2 cellular contexts compared by ENCODE assay signal in the genomic region with DNA sequence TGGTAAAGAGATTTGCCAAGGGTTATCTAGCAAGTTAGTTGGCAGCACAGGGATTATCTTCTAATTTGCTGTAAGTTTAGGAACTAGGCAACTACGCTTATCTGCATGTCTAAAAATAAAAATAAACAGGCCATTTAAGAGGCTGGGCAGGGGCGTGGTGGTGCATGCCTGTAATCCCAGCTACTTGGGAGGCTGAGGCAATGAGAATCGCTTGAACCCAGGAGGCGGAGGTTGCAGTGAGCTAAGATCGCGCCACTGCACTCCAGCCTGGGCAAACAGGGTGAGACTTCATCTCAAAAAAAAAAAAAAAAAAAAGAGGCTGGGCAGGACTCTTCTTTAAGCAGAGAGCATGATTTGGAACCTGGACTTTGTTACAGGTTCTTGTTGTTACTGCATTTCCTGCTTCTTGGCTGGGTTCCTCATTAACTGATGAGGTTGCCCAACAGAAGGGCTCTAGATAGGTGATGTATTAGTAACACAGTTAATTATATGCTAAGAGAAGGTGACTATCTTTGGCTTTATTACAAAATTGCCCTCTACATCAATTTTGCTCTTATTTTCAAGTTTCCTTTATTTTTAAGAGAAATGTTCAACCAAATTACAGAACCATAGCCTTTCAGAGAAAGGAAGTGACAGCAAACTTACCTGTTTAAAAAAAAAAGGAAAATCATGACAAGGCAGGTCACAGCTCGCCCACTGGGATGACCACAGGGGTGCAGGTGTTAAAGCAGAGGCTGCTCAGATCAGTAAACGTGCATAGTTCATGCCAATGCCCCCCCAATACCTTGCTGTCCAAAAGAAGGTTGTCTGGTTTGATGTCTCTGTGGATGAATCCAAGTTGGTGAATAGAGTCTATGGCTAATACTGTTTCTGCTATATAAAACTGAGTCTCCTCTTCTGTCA.
TF ChIP-seq lines count a peak whose summit lies in the region.

No MANE protein-coding gene starts in this region.

TF ChIP-seq in HepG2, 621 proteins besides CTCF, POLR2A, EP300 and RAD21 (continues in another document):
- TF ChIP-seq HNF4A (CRISPR knock-in tag; IDR thresholded peaks at IDR 0.05), result peak; percentile 55; the same call in 1 of the 2 replicates
- peak; percentile 64; the same call in 1 of the 2 replicates for TF ChIP-seq CEBPB (IDR thresholded peaks at IDR 0.05; ENCODE audit: borderline replicate concordance, low read depth, low read length)
- peak; percentile 74; the same call in 1 of the 2 replicates for TF ChIP-seq ELF3 (CRISPR knock-in tag; IDR thresholded peaks at IDR 0.05)
- TF ChIP-seq, protein P1, sequence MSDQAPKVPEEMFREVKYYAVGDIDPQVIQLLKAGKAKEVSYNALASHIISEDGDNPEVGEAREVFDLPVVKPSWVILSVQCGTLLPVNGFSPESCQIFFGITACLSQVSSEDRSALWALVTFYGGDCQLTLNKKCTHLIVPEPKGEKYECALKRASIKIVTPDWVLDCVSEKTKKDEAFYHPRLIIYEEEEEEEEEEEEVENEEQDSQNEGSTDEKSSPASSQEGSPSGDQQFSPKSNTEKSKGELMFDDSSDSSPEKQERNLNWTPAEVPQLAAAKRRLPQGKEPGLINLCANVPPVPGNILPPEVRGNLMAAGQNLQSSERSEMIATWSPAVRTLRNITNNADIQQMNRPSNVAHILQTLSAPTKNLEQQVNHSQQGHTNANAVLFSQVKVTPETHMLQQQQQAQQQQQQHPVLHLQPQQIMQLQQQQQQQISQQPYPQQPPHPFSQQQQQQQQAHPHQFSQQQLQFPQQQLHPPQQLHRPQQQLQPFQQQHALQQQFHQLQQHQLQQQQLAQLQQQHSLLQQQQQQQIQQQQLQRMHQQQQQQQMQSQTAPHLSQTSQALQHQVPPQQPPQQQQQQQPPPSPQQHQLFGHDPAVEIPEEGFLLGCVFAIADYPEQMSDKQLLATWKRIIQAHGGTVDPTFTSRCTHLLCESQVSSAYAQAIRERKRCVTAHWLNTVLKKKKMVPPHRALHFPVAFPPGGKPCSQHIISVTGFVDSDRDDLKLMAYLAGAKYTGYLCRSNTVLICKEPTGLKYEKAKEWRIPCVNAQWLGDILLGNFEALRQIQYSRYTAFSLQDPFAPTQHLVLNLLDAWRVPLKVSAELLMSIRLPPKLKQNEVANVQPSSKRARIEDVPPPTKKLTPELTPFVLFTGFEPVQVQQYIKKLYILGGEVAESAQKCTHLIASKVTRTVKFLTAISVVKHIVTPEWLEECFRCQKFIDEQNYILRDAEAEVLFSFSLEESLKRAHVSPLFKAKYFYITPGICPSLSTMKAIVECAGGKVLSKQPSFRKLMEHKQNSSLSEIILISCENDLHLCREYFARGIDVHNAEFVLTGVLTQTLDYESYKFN (CRISPR knock-in tag; conservative IDR thresholded peaks at IDR 0.05), result peak; percentile 38; the same call in 1 of the 2 replicates
- TF ChIP-seq, protein P2, sequence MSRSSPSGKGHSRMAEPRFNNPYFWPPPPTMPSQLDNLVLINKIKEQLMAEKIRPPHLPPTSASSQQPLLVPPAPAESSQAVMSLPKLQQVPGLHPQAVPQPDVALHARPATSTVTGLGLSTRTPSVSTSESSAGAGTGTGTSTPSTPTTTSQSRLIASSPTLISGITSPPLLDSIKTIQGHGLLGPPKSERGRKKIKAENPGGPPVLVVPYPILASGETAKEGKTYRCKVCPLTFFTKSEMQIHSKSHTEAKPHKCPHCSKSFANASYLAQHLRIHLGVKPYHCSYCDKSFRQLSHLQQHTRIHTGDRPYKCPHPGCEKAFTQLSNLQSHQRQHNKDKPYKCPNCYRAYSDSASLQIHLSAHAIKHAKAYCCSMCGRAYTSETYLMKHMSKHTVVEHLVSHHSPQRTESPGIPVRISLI (CRISPR knock-in tag; IDR thresholded peaks at IDR 0.05; ENCODE audit: borderline replicate concordance), result peak; percentile 67; the same call in 1 of the 2 replicates
- TF ChIP-seq GATAD2A (CRISPR knock-in tag; IDR thresholded peaks at IDR 0.05), result peak; percentile 47; the same call in 1 of the 2 replicates
- no peak for TF ChIP-seq ZBTB7B (CRISPR knock-in tag; IDR thresholded peaks at IDR 0.05)
- TF ChIP-seq, protein P3, sequence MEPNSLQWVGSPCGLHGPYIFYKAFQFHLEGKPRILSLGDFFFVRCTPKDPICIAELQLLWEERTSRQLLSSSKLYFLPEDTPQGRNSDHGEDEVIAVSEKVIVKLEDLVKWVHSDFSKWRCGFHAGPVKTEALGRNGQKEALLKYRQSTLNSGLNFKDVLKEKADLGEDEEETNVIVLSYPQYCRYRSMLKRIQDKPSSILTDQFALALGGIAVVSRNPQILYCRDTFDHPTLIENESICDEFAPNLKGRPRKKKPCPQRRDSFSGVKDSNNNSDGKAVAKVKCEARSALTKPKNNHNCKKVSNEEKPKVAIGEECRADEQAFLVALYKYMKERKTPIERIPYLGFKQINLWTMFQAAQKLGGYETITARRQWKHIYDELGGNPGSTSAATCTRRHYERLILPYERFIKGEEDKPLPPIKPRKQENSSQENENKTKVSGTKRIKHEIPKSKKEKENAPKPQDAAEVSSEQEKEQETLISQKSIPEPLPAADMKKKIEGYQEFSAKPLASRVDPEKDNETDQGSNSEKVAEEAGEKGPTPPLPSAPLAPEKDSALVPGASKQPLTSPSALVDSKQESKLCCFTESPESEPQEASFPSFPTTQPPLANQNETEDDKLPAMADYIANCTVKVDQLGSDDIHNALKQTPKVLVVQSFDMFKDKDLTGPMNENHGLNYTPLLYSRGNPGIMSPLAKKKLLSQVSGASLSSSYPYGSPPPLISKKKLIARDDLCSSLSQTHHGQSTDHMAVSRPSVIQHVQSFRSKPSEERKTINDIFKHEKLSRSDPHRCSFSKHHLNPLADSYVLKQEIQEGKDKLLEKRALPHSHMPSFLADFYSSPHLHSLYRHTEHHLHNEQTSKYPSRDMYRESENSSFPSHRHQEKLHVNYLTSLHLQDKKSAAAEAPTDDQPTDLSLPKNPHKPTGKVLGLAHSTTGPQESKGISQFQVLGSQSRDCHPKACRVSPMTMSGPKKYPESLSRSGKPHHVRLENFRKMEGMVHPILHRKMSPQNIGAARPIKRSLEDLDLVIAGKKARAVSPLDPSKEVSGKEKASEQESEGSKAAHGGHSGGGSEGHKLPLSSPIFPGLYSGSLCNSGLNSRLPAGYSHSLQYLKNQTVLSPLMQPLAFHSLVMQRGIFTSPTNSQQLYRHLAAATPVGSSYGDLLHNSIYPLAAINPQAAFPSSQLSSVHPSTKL (CRISPR knock-in tag; IDR thresholded peaks at IDR 0.05), result 0 out of 2 replicates have a peak, but pooled peaks have one; percentile 26
- peak; percentile 43; the same call in 1 of the 2 replicates for TF ChIP-seq SAP130 (CRISPR knock-in tag; IDR thresholded peaks at IDR 0.05; ENCODE audit: low read depth)
- no peak for TF ChIP-seq STAG1 (CRISPR knock-in tag; IDR thresholded peaks at IDR 0.05)
- TF ChIP-seq ZNF460 (CRISPR knock-in tag; IDR thresholded peaks at IDR 0.05; ENCODE audit: borderline replicate concordance), result peak; percentile 61; the same call in 1 of the 2 replicates
- TF ChIP-seq MIXL1 (CRISPR knock-in tag; IDR thresholded peaks at IDR 0.05), result peak; percentile 71
- TF ChIP-seq ZNF672 (CRISPR knock-in tag; IDR thresholded peaks at IDR 0.05), result no peak

TF ChIP-seq in GM23338, 12 proteins besides CTCF, POLR2A, EP300 and RAD21:
- TF ChIP-seq, protein P4, sequence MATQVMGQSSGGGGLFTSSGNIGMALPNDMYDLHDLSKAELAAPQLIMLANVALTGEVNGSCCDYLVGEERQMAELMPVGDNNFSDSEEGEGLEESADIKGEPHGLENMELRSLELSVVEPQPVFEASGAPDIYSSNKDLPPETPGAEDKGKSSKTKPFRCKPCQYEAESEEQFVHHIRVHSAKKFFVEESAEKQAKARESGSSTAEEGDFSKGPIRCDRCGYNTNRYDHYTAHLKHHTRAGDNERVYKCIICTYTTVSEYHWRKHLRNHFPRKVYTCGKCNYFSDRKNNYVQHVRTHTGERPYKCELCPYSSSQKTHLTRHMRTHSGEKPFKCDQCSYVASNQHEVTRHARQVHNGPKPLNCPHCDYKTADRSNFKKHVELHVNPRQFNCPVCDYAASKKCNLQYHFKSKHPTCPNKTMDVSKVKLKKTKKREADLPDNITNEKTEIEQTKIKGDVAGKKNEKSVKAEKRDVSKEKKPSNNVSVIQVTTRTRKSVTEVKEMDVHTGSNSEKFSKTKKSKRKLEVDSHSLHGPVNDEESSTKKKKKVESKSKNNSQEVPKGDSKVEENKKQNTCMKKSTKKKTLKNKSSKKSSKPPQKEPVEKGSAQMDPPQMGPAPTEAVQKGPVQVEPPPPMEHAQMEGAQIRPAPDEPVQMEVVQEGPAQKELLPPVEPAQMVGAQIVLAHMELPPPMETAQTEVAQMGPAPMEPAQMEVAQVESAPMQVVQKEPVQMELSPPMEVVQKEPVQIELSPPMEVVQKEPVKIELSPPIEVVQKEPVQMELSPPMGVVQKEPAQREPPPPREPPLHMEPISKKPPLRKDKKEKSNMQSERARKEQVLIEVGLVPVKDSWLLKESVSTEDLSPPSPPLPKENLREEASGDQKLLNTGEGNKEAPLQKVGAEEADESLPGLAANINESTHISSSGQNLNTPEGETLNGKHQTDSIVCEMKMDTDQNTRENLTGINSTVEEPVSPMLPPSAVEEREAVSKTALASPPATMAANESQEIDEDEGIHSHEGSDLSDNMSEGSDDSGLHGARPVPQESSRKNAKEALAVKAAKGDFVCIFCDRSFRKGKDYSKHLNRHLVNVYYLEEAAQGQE (IDR thresholded peaks at IDR 0.05; ENCODE audit: unreplicated experiment), result no peak
- TF ChIP-seq POLR2AphosphoS5 (IDR thresholded peaks at IDR 0.05; ENCODE audit: low read depth) (no peak), NANOG (IDR thresholded peaks at IDR 0.05; ENCODE audit: borderline replicate concordance) (no peak), JUNB (IDR thresholded peaks at IDR 0.05; ENCODE audit: unreplicated experiment) (no peak), STAT1 (IDR thresholded peaks at IDR 0.05; ENCODE audit: unreplicated experiment) (no peak), EZH2phosphoT487 (IDR thresholded peaks at IDR 0.05; ENCODE audit: unreplicated experiment) (no peak)
- TF ChIP-seq, protein P5, sequence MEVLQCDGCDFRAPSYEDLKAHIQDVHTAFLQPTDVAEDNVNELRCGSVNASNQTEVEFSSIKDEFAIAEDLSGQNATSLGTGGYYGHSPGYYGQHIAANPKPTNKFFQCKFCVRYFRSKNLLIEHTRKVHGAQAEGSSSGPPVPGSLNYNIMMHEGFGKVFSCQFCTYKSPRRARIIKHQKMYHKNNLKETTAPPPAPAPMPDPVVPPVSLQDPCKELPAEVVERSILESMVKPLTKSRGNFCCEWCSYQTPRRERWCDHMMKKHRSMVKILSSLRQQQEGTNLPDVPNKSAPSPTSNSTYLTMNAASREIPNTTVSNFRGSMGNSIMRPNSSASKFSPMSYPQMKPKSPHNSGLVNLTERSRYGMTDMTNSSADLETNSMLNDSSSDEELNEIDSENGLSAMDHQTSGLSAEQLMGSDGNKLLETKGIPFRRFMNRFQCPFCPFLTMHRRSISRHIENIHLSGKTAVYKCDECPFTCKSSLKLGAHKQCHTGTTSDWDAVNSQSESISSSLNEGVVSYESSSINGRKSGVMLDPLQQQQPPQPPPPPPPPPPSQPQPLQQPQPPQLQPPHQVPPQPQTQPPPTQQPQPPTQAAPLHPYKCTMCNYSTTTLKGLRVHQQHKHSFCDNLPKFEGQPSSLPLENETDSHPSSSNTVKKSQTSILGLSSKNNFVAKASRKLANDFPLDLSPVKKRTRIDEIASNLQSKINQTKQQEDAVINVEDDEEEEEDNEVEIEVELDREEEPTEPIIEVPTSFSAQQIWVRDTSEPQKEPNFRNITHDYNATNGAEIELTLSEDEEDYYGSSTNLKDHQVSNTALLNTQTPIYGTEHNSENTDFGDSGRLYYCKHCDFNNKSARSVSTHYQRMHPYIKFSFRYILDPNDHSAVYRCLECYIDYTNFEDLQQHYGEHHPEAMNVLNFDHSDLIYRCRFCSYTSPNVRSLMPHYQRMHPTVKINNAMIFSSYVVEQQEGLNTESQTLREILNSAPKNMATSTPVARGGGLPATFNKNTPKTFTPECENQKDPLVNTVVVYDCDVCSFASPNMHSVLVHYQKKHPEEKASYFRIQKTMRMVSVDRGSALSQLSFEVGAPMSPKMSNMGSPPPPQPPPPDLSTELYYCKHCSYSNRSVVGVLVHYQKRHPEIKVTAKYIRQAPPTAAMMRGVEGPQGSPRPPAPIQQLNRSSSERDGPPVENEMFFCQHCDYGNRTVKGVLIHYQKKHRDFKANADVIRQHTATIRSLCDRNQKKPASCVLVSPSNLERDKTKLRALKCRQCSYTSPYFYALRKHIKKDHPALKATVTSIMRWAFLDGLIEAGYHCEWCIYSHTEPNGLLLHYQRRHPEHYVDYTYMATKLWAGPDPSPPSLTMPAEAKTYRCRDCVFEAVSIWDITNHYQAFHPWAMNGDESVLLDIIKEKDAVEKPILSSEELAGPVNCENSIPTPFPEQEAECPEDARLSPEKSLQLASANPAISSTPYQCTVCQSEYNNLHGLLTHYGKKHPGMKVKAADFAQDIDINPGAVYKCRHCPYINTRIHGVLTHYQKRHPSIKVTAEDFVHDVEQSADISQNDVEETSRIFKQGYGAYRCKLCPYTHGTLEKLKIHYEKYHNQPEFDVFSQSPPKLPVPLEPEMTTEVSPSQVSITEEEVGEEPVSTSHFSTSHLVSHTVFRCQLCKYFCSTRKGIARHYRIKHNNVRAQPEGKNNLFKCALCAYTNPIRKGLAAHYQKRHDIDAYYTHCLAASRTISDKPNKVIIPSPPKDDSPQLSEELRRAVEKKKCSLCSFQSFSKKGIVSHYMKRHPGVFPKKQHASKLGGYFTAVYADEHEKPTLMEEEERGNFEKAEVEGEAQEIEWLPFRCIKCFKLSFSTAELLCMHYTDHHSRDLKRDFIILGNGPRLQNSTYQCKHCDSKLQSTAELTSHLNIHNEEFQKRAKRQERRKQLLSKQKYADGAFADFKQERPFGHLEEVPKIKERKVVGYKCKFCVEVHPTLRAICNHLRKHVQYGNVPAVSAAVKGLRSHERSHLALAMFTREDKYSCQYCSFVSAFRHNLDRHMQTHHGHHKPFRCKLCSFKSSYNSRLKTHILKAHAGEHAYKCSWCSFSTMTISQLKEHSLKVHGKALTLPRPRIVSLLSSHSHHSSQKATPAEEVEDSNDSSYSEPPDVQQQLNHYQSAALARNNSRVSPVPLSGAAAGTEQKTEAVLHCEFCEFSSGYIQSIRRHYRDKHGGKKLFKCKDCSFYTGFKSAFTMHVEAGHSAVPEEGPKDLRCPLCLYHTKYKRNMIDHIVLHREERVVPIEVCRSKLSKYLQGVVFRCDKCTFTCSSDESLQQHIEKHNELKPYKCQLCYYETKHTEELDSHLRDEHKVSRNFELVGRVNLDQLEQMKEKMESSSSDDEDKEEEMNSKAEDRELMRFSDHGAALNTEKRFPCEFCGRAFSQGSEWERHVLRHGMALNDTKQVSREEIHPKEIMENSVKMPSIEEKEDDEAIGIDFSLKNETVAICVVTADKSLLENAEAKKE (CRISPR knock-in tag; IDR thresholded peaks at IDR 0.05), result no peak
